Comparison of ENCODE assay signal across 8 cellular contexts in the genomic region with DNA sequence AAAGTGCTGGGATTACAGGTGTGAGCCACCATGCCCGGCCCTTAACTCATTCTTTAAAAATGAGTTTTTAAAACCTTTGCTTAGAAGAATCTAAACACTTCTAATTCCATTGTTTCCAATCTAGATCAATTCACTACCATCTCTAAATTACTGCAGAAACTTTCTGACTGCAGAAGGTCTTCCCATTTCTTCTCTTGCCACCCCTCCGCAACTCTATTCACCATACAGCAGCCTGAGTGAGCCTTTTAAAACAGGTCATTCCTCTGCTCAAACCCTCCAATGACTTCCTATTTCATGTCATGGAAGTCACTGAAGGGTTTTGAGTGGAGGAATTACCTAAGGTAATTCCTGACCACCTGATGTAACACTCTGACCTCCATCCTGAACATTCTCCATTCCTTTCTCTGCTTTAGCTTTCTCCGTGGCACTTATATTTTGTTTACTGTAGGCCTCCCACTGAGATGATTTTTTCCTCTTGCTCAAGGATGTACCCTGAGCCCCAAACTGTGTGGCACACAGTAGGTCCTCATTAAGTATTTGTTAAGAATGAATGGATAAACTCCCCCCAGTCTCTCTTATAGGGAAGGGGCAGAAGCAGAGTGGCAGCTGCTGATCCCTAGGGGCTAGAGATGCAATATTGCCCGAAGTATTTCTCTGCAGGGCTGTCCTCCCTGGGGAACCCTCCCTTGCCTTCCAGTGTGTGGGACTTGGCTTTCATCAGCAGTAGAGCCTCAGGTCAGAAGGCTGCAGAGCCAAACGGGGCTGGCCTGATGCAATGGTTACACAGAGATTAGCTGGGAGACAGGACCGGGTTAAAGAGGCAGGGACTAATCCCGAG. TPM values are rescaled to one million over a fixed set of nuclear protein-coding genes. Genes with fewer than 3 reads are reported as not detected.
DNase-seq lines count a peak whose midpoint lies in the region; ATAC-seq, FAIRE-seq and TF ChIP-seq lines count a peak whose summit lies in the region.

No MANE protein-coding gene starts in this region.

- H3K79me2 ChIP-seq in KMS-11 (ENCODE audit: insufficient read depth, low read depth) = peaks cover 42% of the 10 kb centered on the region

- peak overlapping the region; percentile 97 to 100 (median 100) for H3K27ac Mint-ChIP-seq in CD4-positive, CD25-positive, alpha-beta regulatory T cell

- no peaks in the 10 kb centered on the region for H4K20me1 ChIP-seq in KMS-11 (ENCODE audit: insufficient read depth)

- no peak overlapping the region for H2AFZ ChIP-seq in KMS-11 (ENCODE audit: low read depth)

- peak in 1 of 3 donors; percentile 19 for DNase-seq in CD4-positive, CD25-positive, alpha-beta regulatory T cell
- DNase-seq in adipocyte (ENCODE audit: low read depth) = peak; percentile 73
- DNase-seq in iPS DF 6.9 (ENCODE audit: low read depth, low spot score) = no peak
- DNase-seq in spleen = peak; percentile 80
- no peak for DNase-seq in H4 (ENCODE audit: low spot score)
- no peak for DNase-seq in HTR-8/SVneo (ENCODE audit: insufficient read length, low spot score)

- peaks cover 50% of the 10 kb centered on the region for H3K4me1 ChIP-seq in CD4-positive, CD25-positive, alpha-beta regulatory T cell (ENCODE audit: control insufficient read depth, insufficient read depth, low read length, poor library complexity, severe bottlenecking)
- H3K4me1 ChIP-seq in KMS-11 (ENCODE audit: low read depth, poor library complexity, severe bottlenecking) = peaks cover 51% of the 10 kb centered on the region
- peaks cover 40% of the 10 kb centered on the region for H3K4me1 ChIP-seq in adipocyte (ENCODE audit: control insufficient read depth, insufficient read depth, low read length)
- H3K4me1 ChIP-seq in iPS DF 6.9 (ENCODE audit: control insufficient read depth, insufficient read depth, low read length) = peaks cover 5% of the 10 kb centered on the region; the same call in 1 of the 2 replicates
- H3K4me1 ChIP-seq in spleen = peaks cover 39 to 69% (median 60%) of the 10 kb centered on the region in 6 donors

- peaks cover 0 to 3% (median 0%) of the 10 kb centered on the region in 7 donors for H3K9me3 Mint-ChIP-seq in CD4-positive, CD25-positive, alpha-beta regulatory T cell

- H3K4me3 Mint-ChIP-seq in CD4-positive, CD25-positive, alpha-beta regulatory T cell = peak overlapping the region; percentile 97 to 99 (median 98)

- H3K36me3 ChIP-seq in CD4-positive, CD25-positive, alpha-beta regulatory T cell (ENCODE audit: control insufficient read depth, insufficient read depth, low read length) = peaks cover 41% of the 10 kb centered on the region
- H3K36me3 ChIP-seq in KMS-11 (ENCODE audit: insufficient read depth) (peaks cover 28% of the 10 kb centered on the region; the same call in 1 of the 2 replicates), adipocyte (ENCODE audit: control insufficient read depth, insufficient read depth, low read length, severe bottlenecking) (peaks cover 51% of the 10 kb centered on the region), iPS DF 6.9 (ENCODE audit: control insufficient read depth, insufficient read depth, low read length) (peaks cover 26% of the 10 kb centered on the region), spleen (peaks cover 3 to 51% (median 40%) of the 10 kb centered on the region in 6 donors)

- no peaks in the 10 kb centered on the region for H3K9me3 ChIP-seq in CD4-positive, CD25-positive, alpha-beta regulatory T cell (ENCODE audit: control insufficient read depth in 2 of 2, low read length in 2 of 2)
- H3K9me3 ChIP-seq in adipocyte (ENCODE audit: control insufficient read depth, low read length) (no peaks in the 10 kb centered on the region), iPS DF 6.9 (ENCODE audit: control insufficient read depth, insufficient read depth, low read length) (no peaks in the 10 kb centered on the region), spleen (no peaks in the 10 kb centered on the region)

- peak overlapping the region; percentile 89 for H3K4me2 ChIP-seq in KMS-11

- no peaks in the 10 kb centered on the region for H3K27me3 ChIP-seq in CD4-positive, CD25-positive, alpha-beta regulatory T cell (ENCODE audit: control insufficient read depth, insufficient read depth, low read length)
- H3K27me3 ChIP-seq in KMS-11 (ENCODE audit: insufficient read depth, low read depth) (no peaks in the 10 kb centered on the region), adipocyte (replicated peaks; ENCODE audit: control insufficient read depth, insufficient read depth, low read length) (no peaks in the 10 kb centered on the region), iPS DF 6.9 (ENCODE audit: control insufficient read depth, insufficient read depth, low read length) (no peaks in the 10 kb centered on the region), spleen (replicated peaks in 1 of 7) (no peaks in the 10 kb centered on the region)

- H3K9ac ChIP-seq in KMS-11 (peak overlapping the region; percentile 71), adipocyte (ENCODE audit: low read length) (peak overlapping the region; percentile 100)

- WGBS in iPS DF 6.9 (ENCODE audit: insufficient coverage, insufficient read length) = no CpG with 5 or more reads among the region's 7 CpGs
- WGBS in spleen, 5 donors = 28 to 35% (median 30%) methylated on average over 7 of the region's 7 CpGs

- peak overlapping the region; percentile 98 for H3K4me3 ChIP-seq in CD4-positive, CD25-positive, alpha-beta regulatory T cell (ENCODE audit: low read depth, low read length)
- no peak overlapping the region for H3K4me3 ChIP-seq in KMS-11 (IDR thresholded peaks at IDR 0.05; ENCODE audit: insufficient read depth, low read depth, low read length)
- peak overlapping the region; percentile 99 for H3K4me3 ChIP-seq in adipocyte (ENCODE audit: low read length)
- H3K4me3 ChIP-seq in iPS DF 6.9 (ENCODE audit: low read length) = peak overlapping the region; percentile 77; the same call in 1 of the 2 replicates
- H3K4me3 ChIP-seq in spleen = peak overlapping the region; percentile 51 to 90 (median 78)

- H3K27ac ChIP-seq in CD4-positive, CD25-positive, alpha-beta regulatory T cell (ENCODE audit: insufficient read depth, low read length, poor library complexity, severe bottlenecking) = peak overlapping the region; percentile 98
- H3K27ac ChIP-seq in KMS-11 (peak overlapping the region; percentile 71), iPS DF 6.9 (ENCODE audit: low read length) (no peak overlapping the region), spleen (peak overlapping the region; percentile 98 to 100 (median 99))

- intact Hi-C loops in spleen (cut with DNase I; ENCODE audit: low total_unique reads) = no loop called here

- peaks cover 32% of the 10 kb centered on the region for H3K36me3 Mint-ChIP-seq in CD4-positive, CD25-positive, alpha-beta regulatory T cell

- TF ChIP-seq CTCF in KMS-11 (conservative IDR thresholded peaks at IDR 0.05; ENCODE audit: low read depth, low read length) = no peak
- TF ChIP-seq CTCF in spleen (IDR thresholded peaks at IDR 0.05 in 8 of 11, conservative IDR thresholded peaks at IDR 0.05 in 3 of 11) = no peak

- no peak for TF ChIP-seq POLR2A in spleen (IDR thresholded peaks at IDR 0.05)

- FAIRE-seq in HTR-8/SVneo (lab: Jason Lieb, UNC) = no peak

- H3K27me3 Mint-ChIP-seq in CD4-positive, CD25-positive, alpha-beta regulatory T cell = peaks cover 21% of the 10 kb centered on the region

- peaks cover 21 to 59% (median 43%) of the 10 kb centered on the region in 4 donors for H3K4me1 Mint-ChIP-seq in CD4-positive, CD25-positive, alpha-beta regulatory T cell

- no peak for ATAC-seq in CD4-positive, CD25-positive, alpha-beta regulatory T cell (ENCODE audit: low read depth in 2 of 2)
- ATAC-seq in GM21526 (IDR thresholded peaks at IDR 0.05; ENCODE audit: low FRiP score, unreplicated experiment) = no peak

RNA-seq across cellular contexts. Expression of gene DDIT3, which starts 1.2 kb away (rescaled TPM):
- 159 TPM for total RNA-seq in CD4-positive, CD25-positive, alpha-beta regulatory T cell
- 10 to 100 TPM; 17.8 to 25.3 (median 20.9) TPM for polyA plus RNA-seq in CD4-positive, CD25-positive, alpha-beta regulatory T cell
- 10 to 100 TPM; 18.0 to 27.7 (median 21.6) TPM for total RNA-seq in spleen
- 10 to 100 TPM; 39.8 to 43.9 (median 43.4) TPM for polyA plus RNA-seq in spleen
- total RNA-seq in H4 (2014; rRNA removed; shearing (Covaris generic)) = 43.2 and 50.1 TPM in 2 replicates

RNA-seq across cellular contexts. Expression of gene MBD6, which starts 3.5 kb away (rescaled TPM):
- total RNA-seq in CD4-positive, CD25-positive, alpha-beta regulatory T cell = 104 TPM
- 1 to 10 TPM; 1.8 to 3.0 (median 2.3) TPM for polyA plus RNA-seq in CD4-positive, CD25-positive, alpha-beta regulatory T cell
- 100 to 1,000 TPM in 4 of 7 donors, 10 to 100 TPM in 3; 52.9 to 171 (median 110) TPM for total RNA-seq in spleen
- polyA plus RNA-seq in spleen = 10 to 100 TPM; 14.8 to 65.0 (median 61.2) TPM
- total RNA-seq in H4 (2014; rRNA removed; shearing (Covaris generic)) = 1.5 and 3.1 TPM in 2 replicates

RNA-seq across cellular contexts. Expression of gene DCTN2, which starts 27.9 kb away (rescaled TPM):
- total RNA-seq in CD4-positive, CD25-positive, alpha-beta regulatory T cell = 74.9 TPM
- 10 to 100 TPM; 75.1 to 91.6 (median 78.9) TPM for polyA plus RNA-seq in CD4-positive, CD25-positive, alpha-beta regulatory T cell
- total RNA-seq in spleen = 100 to 1,000 TPM in 4 of 7 donors, 10 to 100 TPM in 3; 68.5 to 152 (median 101) TPM
- 10 to 100 TPM; 53.3 to 67.3 (median 66.8) TPM for polyA plus RNA-seq in spleen
- total RNA-seq in H4 (2014; rRNA removed; shearing (Covaris generic)) = 76.6 and 109 TPM in 2 replicates

RNA-seq across cellular contexts. Expression of gene KIF5A, which starts 30.7 kb away (rescaled TPM):
- total RNA-seq in CD4-positive, CD25-positive, alpha-beta regulatory T cell = 0.72 TPM
- under 1 TPM in 2 of 4 donors, not detected in 2; 0.05 to 0.06 TPM for polyA plus RNA-seq in CD4-positive, CD25-positive, alpha-beta regulatory T cell
- under 1 TPM in 6 of 7 donors, not detected in 1; 0.09 to 0.76 (median 0.32) TPM for total RNA-seq in spleen
- polyA plus RNA-seq in spleen = under 1 TPM; 0.07 to 0.13 (median 0.08) TPM
- total RNA-seq in H4 (2014; rRNA removed; shearing (Covaris generic)) = 0.27 TPM in 1 of 2 replicates, not detected in the other

RNA-seq across cellular contexts. Expression of gene MARS1, which starts 31.3 kb away (rescaled TPM):
- total RNA-seq in CD4-positive, CD25-positive, alpha-beta regulatory T cell = 219 TPM
- 10 to 100 TPM; 71.9 to 89.4 (median 80.1) TPM for polyA plus RNA-seq in CD4-positive, CD25-positive, alpha-beta regulatory T cell
- 100 to 1,000 TPM in 4 of 7 donors, 10 to 100 TPM in 3; 72.4 to 186 (median 146) TPM for total RNA-seq in spleen
- polyA plus RNA-seq in spleen = 100 to 1,000 TPM in 1 of 3 donors, 10 to 100 TPM in 2; 67.4 to 104 (median 89.2) TPM
- 118 and 121 TPM in 2 replicates for total RNA-seq in H4 (2014; rRNA removed; shearing (Covaris generic))

Comparison
In these comparisons a context has a peak if more than half of its experiments do, and no peak if none do; other contexts are left out.
1. DNase-seq: peak in adipocyte (single experiment) and spleen (single experiment); none in iPS DF 6.9 (single experiment), H4 (single experiment) and HTR-8/SVneo (single experiment).
2. RNA of gene MBD6, which starts 3.5 kb away (total RNA-seq): 52.9 to 171 TPM in spleen and 104 TPM in CD4-positive, CD25-positive, alpha-beta regulatory T cell (single experiment); 1.5 to 3.1 TPM in H4; every median in the first group is over 10 times any median in the second.